In genomic region chr6:27824248-27825024, GRCh38 we compare ENCODE assay signal across 8 cellular contexts.
A peak's percentile ranks its signal among the peaks of the same experiment; 100 is the strongest.
DNase-seq lines count a peak whose midpoint lies in the region; ATAC-seq, FAIRE-seq and TF ChIP-seq lines count a peak whose summit lies in the region.
"Not testable (repeated sequence)": the region's sequence is repeated elsewhere in the genome, so short reads cannot be mapped to it uniquely, and the experiment has no call there.

No MANE protein-coding gene starts in this region.

- H3K9ac ChIP-seq in GM12878 (ENCODE audit: control insufficient read depth, insufficient read depth, low read length): peak overlapping the region; percentile 79

- not testable (repeated sequence) for FAIRE-seq in GM12878 (lab: Jason Lieb, UNC)

- TF ChIP-seq RAD21 in GM12878 (IDR thresholded peaks at IDR 0.05; ENCODE audit: insufficient read depth, low read depth, low read length): not testable (repeated sequence)

- not testable (repeated sequence) for H3K9me3 Mint-ChIP-seq in T-cell

- not testable (repeated sequence) for TF ChIP-seq CTCF in NB4 (IDR thresholded peaks at IDR 0.05; ENCODE audit: low read depth, low read length); GM12878 (IDR thresholded peaks at IDR 0.05 in 2 of 3, conservative IDR thresholded peaks at IDR 0.05 in 1 of 3; ENCODE audit: control insufficient read depth in 2 of 3, extremely low read depth in 1 of 3, insufficient read depth in 1 of 3, low read depth in 3 of 3, low read length in 3 of 3)

- not testable (repeated sequence) for H3K36me3 ChIP-seq in GM12878 (ENCODE audit: control insufficient read depth in 2 of 2, insufficient read depth in 2 of 2, low read length in 1 of 2)

- CTCF ChIA-PET in T-cell (lab: Charles Lee) (interaction anchor here (0.6 to 4.1 kb wide), 14 partner anchors 9 to 69 kb away, joined by 3 to 41 read pairs (median 6); a partner anchor contains a TSS), GM12878 (lab: Yijun Ruan, JAX) (interaction anchor here (5.2 to 8.0 kb wide), 2 partner anchors 12 to 71 kb away, joined by 31 to 168 read pairs; a partner anchor contains a TSS)

- POLR2A ChIA-PET in T-cell (lab: Charles Lee): interaction anchor here (0.5 to 3.8 kb wide), 28 partner anchors 10 to 1701 kb away, joined by 3 to 87 read pairs (median 6); a partner anchor contains a TSS
- POLR2A ChIA-PET in GM12878 (lab: Charles Lee): interaction anchor here (0.6 to 7.8 kb wide), 13 partner anchors 10 to 677 kb away, joined by 3 to 125 read pairs (median 6); a partner anchor contains a TSS

- TF ChIP-seq EP300 in GM12878 (IDR thresholded peaks at IDR 0.05; ENCODE audit: borderline replicate concordance in 1 of 2, control insufficient read depth in 1 of 2, low read depth in 2 of 2, low read length in 2 of 2): not testable (repeated sequence)

- DNase-seq in AG08396 (ENCODE audit: low spot score) (peak; percentile 34), NB4 (ENCODE audit: low read depth) (peak; percentile 83), T-cell (peak in 27 of 34 experiments; percentile 14 to 65 (median 48)), right cardiac atrium (peak in 1 of 3 donors; percentile 57), pons (ENCODE audit: low spot score) (peak; percentile 35)
- DNase-seq in GM12878 (ENCODE audit: low read depth, low spot score): not testable (repeated sequence)

- H3K9me3 ChIP-seq in GM12878 (replicated peaks; ENCODE audit: control insufficient read depth, insufficient read depth, low read length); right cardiac atrium (ENCODE audit: control insufficient read depth, low read length): not testable (repeated sequence)

- SMC1A ChIA-PET in GM12878 (lab: Charles Lee; ENCODE audit: uncharacterized antibody, unreplicated experiment): interaction anchor here (1.3 to 9.2 kb wide), 6 partner anchors 11 to 71 kb away, joined by 3 to 160 read pairs (median 9); a partner anchor contains a TSS

- peak overlapping the region; percentile 89 to 96 for H3K27ac Mint-ChIP-seq in T-cell

- H3K4me3 Mint-ChIP-seq in T-cell: peak overlapping the region; percentile 80 to 90 (median 87)

- not testable (repeated sequence) for H4K20me1 ChIP-seq in GM12878 (ENCODE audit: control insufficient read depth, insufficient read depth)

- peak; percentile 28 for ATAC-seq in GM18870 (IDR thresholded peaks at IDR 0.05; ENCODE audit: unreplicated experiment)
- peak; percentile 61 for ATAC-seq in HG02938 (IDR thresholded peaks at IDR 0.05; ENCODE audit: unreplicated experiment)
- peak; percentile 74 to 87 (median 83) for ATAC-seq in T-cell (replicated peaks in 1 of 4)
- peak; percentile 83 for ATAC-seq in GM12878
- peak; percentile 47 to 87 for ATAC-seq in right cardiac atrium

- 2% methylated on average over 35 of the region's 47 CpGs for WGBS in GM12878 (ENCODE audit: insufficient coverage, insufficient replicate concordance, low lambda C conversion rate, missing lambda C conversion rate)
- 4% methylated on average over 30 of the region's 47 CpGs for WGBS in right cardiac atrium

- H2AFZ ChIP-seq in GM12878 (ENCODE audit: control insufficient read depth, low read depth, low read length): not testable (repeated sequence)

- RAD21 ChIA-PET in GM12878 (lab: Charles Lee; ENCODE audit: unreplicated experiment): interaction anchor here (1.4 to 7.5 kb wide), 7 partner anchors 11 to 86 kb away, joined by 3 to 141 read pairs (median 5); a partner anchor contains a TSS

- H3K4me2 ChIP-seq in GM12878 (ENCODE audit: control insufficient read depth, insufficient read depth): peak overlapping the region; percentile 58

- not testable (repeated sequence) for H3K27me3 ChIP-seq in GM12878 (replicated peaks in 1 of 2; ENCODE audit: control insufficient read depth in 2 of 2, insufficient read depth in 2 of 2, low read length in 1 of 2); right cardiac atrium (ENCODE audit: control insufficient read depth, insufficient read depth)

- intact Hi-C loops in GM12878 (cut with micrococcal nuclease; ENCODE audit: unreplicated experiment); right cardiac atrium (cut with DNase I): not testable (repeated sequence)

- H3K4me1 ChIP-seq in GM12878 (ENCODE audit: control insufficient read depth, insufficient read depth, low read length); right cardiac atrium (ENCODE audit: control insufficient read depth, insufficient read depth, low read length): not testable (repeated sequence)

- TSS peak; percentile 98 for BruUV-seq in GM12878 (replicated peaks; lab: Mats Ljungman, UMichigan)

- not testable (repeated sequence) for H3K27me3 Mint-ChIP-seq in T-cell

- peaks cover 29 to 31% (median 30%) of the 10 kb centered on the region in 3 donors for H3K4me1 Mint-ChIP-seq in T-cell

- H3K4me3 ChIP-seq in NB4 (ENCODE audit: low read depth, low read length) (peak overlapping the region; percentile 94), GM12878 (peak overlapping the region; percentile 66), right cardiac atrium (ENCODE audit: low read length) (peak overlapping the region; percentile 93)

- H3K79me2 ChIP-seq in GM12878 (ENCODE audit: control insufficient read depth, insufficient read depth, low read length): not testable (repeated sequence)

- H3K36me3 Mint-ChIP-seq in T-cell: not testable (repeated sequence)

- peak overlapping the region; percentile 96 for H3K27ac ChIP-seq in GM12878 (ENCODE audit: control insufficient read depth, insufficient read depth)
- peak overlapping the region; percentile 95 for H3K27ac ChIP-seq in right cardiac atrium (ENCODE audit: low read length)

- TF ChIP-seq POLR2A in NB4 (IDR thresholded peaks at IDR 0.05; ENCODE audit: extremely low read depth, insufficient read length) (peak; percentile 27), GM12878 (IDR thresholded peaks at IDR 0.05; ENCODE audit: low read depth, low read length) (peak; percentile 84)

- in situ Hi-C loops in GM12878 (cut with MboI): not testable (repeated sequence)

TF ChIP-seq in GM12878, 131 proteins besides CTCF, POLR2A, EP300 and RAD21 (continues in another document):
- TF ChIP-seq FOXM1 (IDR thresholded peaks at IDR 0.05; ENCODE audit: low read depth, low read length): peak; percentile 48; the same call in 1 of the 2 replicates
- peak; percentile 92 for TF ChIP-seq POLR2AphosphoS5 (IDR thresholded peaks at IDR 0.05; ENCODE audit: low read length)
- TF ChIP-seq GABPA (IDR thresholded peaks at IDR 0.05; ENCODE audit: low read depth): 0 out of 2 replicates have a peak, but pooled peaks have one; percentile 16
- TF ChIP-seq NR2F1 (conservative IDR thresholded peaks at IDR 0.05): peak; percentile 28; the same call in 1 of the 2 replicates
- TF ChIP-seq ZNF687 (IDR thresholded peaks at IDR 0.05): peak; percentile 52
- peak; percentile 74 for TF ChIP-seq CREB1 (IDR thresholded peaks at IDR 0.05; ENCODE audit: low read depth)
- TF ChIP-seq BACH1 (IDR thresholded peaks at IDR 0.05; ENCODE audit: borderline replicate concordance): peak; percentile 95
- peak; percentile 48; the same call in 1 of the 2 replicates for TF ChIP-seq LARP7 (IDR thresholded peaks at IDR 0.05)
- TF ChIP-seq POU2F2 (IDR thresholded peaks at IDR 0.05; ENCODE audit: borderline replicate concordance, low read depth, low read length): peak; percentile 53; the same call in 2 of the 3 replicates
- TF ChIP-seq POLR2AphosphoS2 (IDR thresholded peaks at IDR 0.05; ENCODE audit: low read depth, low read length): 0 out of 2 replicates have a peak, but pooled peaks have one; percentile 76
- TF ChIP-seq NKRF (conservative IDR thresholded peaks at IDR 0.05): 0 out of 2 replicates have a peak, but pooled peaks have one; percentile 53

Comparison
In these comparisons a context has a peak if more than half of its experiments do, and no peak if none do; other contexts are left out.
1. ATAC-seq: peak in every context shown above with its lines; median percentile 83 in T-cell; 83 in GM12878; 67 in right cardiac atrium; 61 in HG02938; 28 in GM18870.